24 cellular contexts compared by ENCODE assay signal in the genomic region with DNA sequence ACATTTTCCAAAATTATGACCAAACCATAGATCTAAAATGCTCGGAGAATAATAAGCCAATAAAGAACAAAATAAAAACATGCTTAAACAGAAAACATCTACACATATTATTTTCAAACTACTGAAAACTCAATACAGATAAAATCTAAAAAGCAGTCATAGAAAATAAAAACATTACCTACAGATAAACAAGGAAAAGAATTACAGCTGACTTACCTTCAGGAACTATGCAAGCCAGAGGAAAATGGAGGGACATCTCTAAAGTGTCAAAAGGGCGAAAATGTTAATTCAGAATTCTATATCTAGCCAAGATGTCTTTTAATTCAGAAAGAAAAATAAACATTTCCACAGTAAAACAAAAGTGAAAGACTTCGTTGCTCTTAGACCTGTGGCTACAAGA.
DNase-seq lines count a peak whose midpoint lies in the region; ATAC-seq and TF ChIP-seq lines count a peak whose summit lies in the region.
"Had no signal": no experiment of that assay in that cellular context is flagged by ENCODE, and none has a peak within 500 bp of the region (broad histone marks: within the 10 kb centered on the region; RNA-seq: fewer than 3 reads in every experiment).

No MANE protein-coding gene starts in this region.

- H3K9me3 ChIP-seq in PC-3 (ENCODE audit: low read length), result 0 out of 2 replicates have a peak, but pooled peaks cover 6% of the 10 kb centered on the region
- H3K9me3 ChIP-seq: ovary, testis had no signal

- H3K4me3 ChIP-seq in PC-3 (ENCODE audit: low read length), result no peak overlapping the region
- no peak overlapping the region for H3K4me3 ChIP-seq in choroid plexus epithelial cell (ENCODE audit: low read depth, low read length)
- H3K4me3 ChIP-seq: ascending aorta; BLaER1 treated with 17β-estradiol and CSF1 and Interleukin-3, amounts not matched to agents 10 nM and 100 nM; heart right ventricle; ovary; testis had no signal

- H3K9ac ChIP-seq in PC-3 (ENCODE audit: low read length), result no peak overlapping the region
- H3K9ac ChIP-seq: BLaER1 treated with 17β-estradiol and CSF1 and Interleukin-3, amounts not matched to agents 10 nM and 100 nM; KMS-11 had no signal

- POLR2A ChIA-PET in PC-3 (lab: Charles Lee; ENCODE audit: unreplicated experiment), result no interaction called here

- no peaks in the 10 kb centered on the region for H4K20me1 ChIP-seq in PC-3 (ENCODE audit: low read length)
- H4K20me1 ChIP-seq: BLaER1 treated with 17β-estradiol and CSF1 and Interleukin-3, amounts not matched to agents 10 nM and 100 nM had no signal

- no peaks in the 10 kb centered on the region for H3K4me1 ChIP-seq in PC-3 (ENCODE audit: insufficient read depth, low read length)
- H3K4me1 ChIP-seq: ascending aorta; BLaER1 treated with 17β-estradiol and CSF1 and Interleukin-3, amounts not matched to agents 10 nM and 100 nM; heart right ventricle; testis had no signal

- no peaks in the 10 kb centered on the region for H3K9me2 ChIP-seq in PC-3 (replicated peaks; ENCODE audit: low read length)

- ATAC-seq in PC-3, result no peak
- ATAC-seq: effector memory CD8-positive, alpha-beta T cell; heart right ventricle; stimulated activated memory B cell treated with anti-CD40 and anti-IgM and Interleukin-4, amounts not matched to agents 10 μg/mL and 1 μg/mL and 100 μg/mL, for 72 hours; T-cell had no signal

- H3K36me3 ChIP-seq in PC-3 (ENCODE audit: low read depth, low read length), result no peaks in the 10 kb centered on the region
- H3K36me3 ChIP-seq: ascending aorta; BLaER1 treated with 17β-estradiol and CSF1 and Interleukin-3, amounts not matched to agents 10 nM and 100 nM; heart right ventricle; ovary; WERI-Rb-1 had no signal

- no peaks in the 10 kb centered on the region for H3K79me2 ChIP-seq in PC-3 (ENCODE audit: low read length)

- no peaks in the 10 kb centered on the region for H3F3A ChIP-seq in PC-3 (ENCODE audit: low read length, unreplicated experiment)

- no peak overlapping the region for H3K27ac ChIP-seq in PC-3 (ENCODE audit: low read length)
- H3K27ac ChIP-seq: ascending aorta; BLaER1 treated with 17β-estradiol and CSF1 and Interleukin-3, amounts not matched to agents 10 nM and 100 nM; heart right ventricle; KMS-11; ovary; testis; WERI-Rb-1 had no signal

- TF ChIP-seq CTCF in PC-3 (conservative IDR thresholded peaks at IDR 0.05; ENCODE audit: low read depth, low read length) (no peak), choroid plexus epithelial cell (conservative IDR thresholded peaks at IDR 0.05; ENCODE audit: low read depth, low read length) (no peak)

- DNase-seq in ACHN (peak; percentile 13), M059J (ENCODE audit: low read depth) (peak; percentile 1), PC-3 (peak; percentile 6), choroid plexus epithelial cell (ENCODE audit: low read depth) (peak; percentile 12), NCI-H510A (lab: John Stamatoyannopoulos, UW) (no peak), NCI-H2227 (lab: John Stamatoyannopoulos, UW; ENCODE audit: unreplicated experiment) (no peak), cortex of kidney (lab: John Stamatoyannopoulos, UW) (no peak), HuH-7 (ENCODE audit: low spot score) (no peak)
- DNase-seq: activated CD4-positive, alpha-beta memory T cell treated with anti-CD3 and anti-CD28 coated beads for 36 hours; activated naive CD4-positive, alpha-beta T cell treated with anti-CD3 and anti-CD28 coated beads, Interleukin-2, amount 50 U/mL, for 16 hours; activated T-cell treated with anti-CD3 and anti-CD28 coated beads, Interleukin-2, amount 50 U/mL, for 24 hours; effector memory CD8-positive, alpha-beta T cell; heart right ventricle; naive B cell; NCI-H146; NCI-H446; ovary; T-cell; testis; WERI-Rb-1 had no signal

- CTCF ChIA-PET in PC-3 (lab: Charles Lee), result no interaction called here

- no TSS peak for BruUV-seq in PC-3 (replicated peaks; lab: Mats Ljungman, UMichigan)

- intact Hi-C loops in PC-3 (cut with micrococcal nuclease), result no loop called here

- no peak overlapping the region for H2AFZ ChIP-seq in PC-3 (ENCODE audit: low read length)

- in situ Hi-C loops in ACHN (cut with HindIII; ENCODE audit: low pct_ligation_motif_present, low pct_unique_long_range_greater_than_20kb, low sequenced_read_pairs), result no loop called here

- H3K27me3 ChIP-seq in PC-3 (ENCODE audit: low read length), result no peaks in the 10 kb centered on the region
- H3K27me3 ChIP-seq: ascending aorta; BLaER1 treated with 17β-estradiol and CSF1 and Interleukin-3, amounts not matched to agents 10 nM and 100 nM; heart right ventricle; ovary; testis had no signal

- H3K4me2 ChIP-seq in PC-3 (ENCODE audit: low read length), result no peak overlapping the region
- H3K4me2 ChIP-seq: BLaER1 treated with 17β-estradiol and CSF1 and Interleukin-3, amounts not matched to agents 10 nM and 100 nM; KMS-11 had no signal

Comparison
In these comparisons a context has a peak if more than half of its experiments do, and no peak if none do; other contexts are left out.
1. DNase-seq: peak in ACHN (single experiment), M059J (single experiment), PC-3 (single experiment) and choroid plexus epithelial cell (single experiment); none in NCI-H510A (single experiment), NCI-H2227 (single experiment), cortex of kidney (single experiment) and HuH-7 (single experiment).